In genomic region chr1:206537141-206537540, GRCh38 we compare ENCODE assay signal across 16 cellular contexts.
"Had no signal": no experiment of that assay in that cellular context is flagged by ENCODE, and none has a peak within 500 bp of the region (broad histone marks: within the 10 kb centered on the region; RNA-seq: fewer than 3 reads in every experiment).

No MANE protein-coding gene starts in this region.

- H3K4me3 ChIP-seq: ascending aorta, coronary artery, hepatocyte, left ventricle myocardium inferior, prostate gland, smooth muscle cell, suprapubic skin had no signal

- ATAC-seq: esophagus mucosa; right cardiac atrium; stimulated activated naive CD8-positive, alpha-beta T cell treated with anti-CD3 and anti-CD28 coated beads, Interleukin-15, Interleukin-2, amounts not matched to agents 100 U/mL and 50 U/mL, for 24 hours had no signal

- DNase-seq: activated B cell treated with CpG ODN at 0.5 μM for 24 hours; activated CD4-positive, alpha-beta T cell treated with anti-CD3 and anti-CD28 coated beads for 48 hours; activated CD8-positive, alpha-beta memory T cell treated with anti-CD3 and anti-CD28 coated beads, Interleukin-2, amount 50 U/mL, for 48 hours; caudate nucleus; left ventricle myocardium inferior; right cardiac atrium; stimulated activated naive CD8-positive, alpha-beta T cell treated with anti-CD3 and anti-CD28 coated beads, Interleukin-15, Interleukin-2, amounts not matched to agents 100 U/mL and 50 U/mL, for 24 hours; T-helper 2 cell; trophoblast cell had no signal
